ENCODE assay signal across 8 cellular contexts in the genomic region with DNA sequence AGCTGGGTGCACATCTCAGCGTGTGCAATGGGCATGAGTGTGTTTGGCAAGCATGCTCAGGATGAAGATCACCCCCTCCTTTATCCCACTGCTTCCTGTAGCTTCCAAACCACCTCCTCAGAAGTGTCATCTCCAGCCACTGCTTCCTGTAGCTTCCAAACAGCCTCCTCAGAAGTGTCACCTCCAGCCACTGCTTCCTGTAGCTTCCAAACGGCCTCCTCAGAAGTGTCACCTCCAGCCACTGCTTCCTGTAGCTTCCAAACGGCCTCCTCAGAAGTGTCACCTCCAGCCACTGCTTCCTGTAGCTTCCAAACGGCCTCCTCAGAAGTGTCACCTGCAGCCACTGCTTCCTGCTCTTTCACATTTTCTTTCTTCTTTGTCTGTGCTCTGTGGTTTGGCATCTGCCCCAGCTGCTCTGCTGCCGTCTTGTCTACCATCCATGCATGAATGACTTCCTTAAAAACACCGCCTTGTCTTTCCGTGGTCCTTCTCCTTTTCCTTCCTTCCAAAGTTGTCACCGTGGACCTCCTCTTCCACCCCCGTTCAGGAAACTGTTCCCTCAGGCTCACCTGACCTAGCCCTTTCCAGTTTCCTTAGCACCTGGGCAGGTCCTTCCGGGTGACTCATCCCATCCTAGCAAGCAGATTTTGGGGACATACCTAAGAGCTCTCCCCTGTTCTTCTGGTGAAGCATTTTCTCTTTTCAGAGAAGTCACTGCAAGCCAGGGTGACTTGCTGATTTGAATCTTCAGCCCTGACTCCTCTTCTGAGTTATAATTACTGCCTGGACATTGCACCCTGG. TPM values are rescaled to one million over a fixed set of nuclear protein-coding genes. Genes with fewer than 3 reads are reported as not detected.
DNase-seq lines count a peak whose midpoint lies in the region; ATAC-seq and TF ChIP-seq lines count a peak whose summit lies in the region.

No MANE protein-coding gene starts in this region.

- no peak for TF ChIP-seq POLR2A in uterus (IDR thresholded peaks at IDR 0.05)

- no peak for TF ChIP-seq CTCF in uterus (IDR thresholded peaks at IDR 0.05)

- H3K27ac ChIP-seq in uterus: no peak overlapping the region

- no peaks in the 10 kb centered on the region for H3K9me3 ChIP-seq in uterus

- H3K36me3 ChIP-seq in uterus: no peaks in the 10 kb centered on the region

- no peak overlapping the region for H3K4me3 ChIP-seq in uterus

- DNase-seq in NCI-H2029 (lab: John Stamatoyannopoulos, UW): peak; percentile 20
- DNase-seq in germinal center (ENCODE audit: low spot score): peak; percentile 77
- DNase-seq in ecto neural progenitor cell (ENCODE audit: low spot score): no peak
- DNase-seq in COLO829 (ENCODE audit: low spot score): no peak
- no peak for DNase-seq in NCI-H524 (lab: John Stamatoyannopoulos, UW)
- no peak for DNase-seq in uterus

- no peaks in the 10 kb centered on the region for H3K27me3 ChIP-seq in uterus

- intact Hi-C loops in uterus (cut with DNase I; ENCODE audit: low total_unique reads): no loop called here

- no peaks in the 10 kb centered on the region for H3K4me1 ChIP-seq in uterus

- ATAC-seq in GM18868 (IDR thresholded peaks at IDR 0.05; ENCODE audit: unreplicated experiment) (peak; percentile 94), HG02642 (IDR thresholded peaks at IDR 0.05; ENCODE audit: poor library complexity, unreplicated experiment) (peak; percentile 84)

RNA-seq across cellular contexts. Expression of gene TIAM2, which starts 43.5 kb away (rescaled TPM):
- 10 to 100 TPM; 25.7 to 77.1 (median 56.6) TPM for total RNA-seq in uterus

Comparison
In these comparisons a context has a peak if more than half of its experiments do, and no peak if none do; other contexts are left out.
1. DNase-seq: peak in NCI-H2029 (single experiment) and germinal center (single experiment); none in ecto neural progenitor cell (single experiment), COLO829 (single experiment), NCI-H524 (0 of 2) and uterus (0 of 2).